Comparison of ENCODE assay signal across 17 cellular contexts in the genomic region with DNA sequence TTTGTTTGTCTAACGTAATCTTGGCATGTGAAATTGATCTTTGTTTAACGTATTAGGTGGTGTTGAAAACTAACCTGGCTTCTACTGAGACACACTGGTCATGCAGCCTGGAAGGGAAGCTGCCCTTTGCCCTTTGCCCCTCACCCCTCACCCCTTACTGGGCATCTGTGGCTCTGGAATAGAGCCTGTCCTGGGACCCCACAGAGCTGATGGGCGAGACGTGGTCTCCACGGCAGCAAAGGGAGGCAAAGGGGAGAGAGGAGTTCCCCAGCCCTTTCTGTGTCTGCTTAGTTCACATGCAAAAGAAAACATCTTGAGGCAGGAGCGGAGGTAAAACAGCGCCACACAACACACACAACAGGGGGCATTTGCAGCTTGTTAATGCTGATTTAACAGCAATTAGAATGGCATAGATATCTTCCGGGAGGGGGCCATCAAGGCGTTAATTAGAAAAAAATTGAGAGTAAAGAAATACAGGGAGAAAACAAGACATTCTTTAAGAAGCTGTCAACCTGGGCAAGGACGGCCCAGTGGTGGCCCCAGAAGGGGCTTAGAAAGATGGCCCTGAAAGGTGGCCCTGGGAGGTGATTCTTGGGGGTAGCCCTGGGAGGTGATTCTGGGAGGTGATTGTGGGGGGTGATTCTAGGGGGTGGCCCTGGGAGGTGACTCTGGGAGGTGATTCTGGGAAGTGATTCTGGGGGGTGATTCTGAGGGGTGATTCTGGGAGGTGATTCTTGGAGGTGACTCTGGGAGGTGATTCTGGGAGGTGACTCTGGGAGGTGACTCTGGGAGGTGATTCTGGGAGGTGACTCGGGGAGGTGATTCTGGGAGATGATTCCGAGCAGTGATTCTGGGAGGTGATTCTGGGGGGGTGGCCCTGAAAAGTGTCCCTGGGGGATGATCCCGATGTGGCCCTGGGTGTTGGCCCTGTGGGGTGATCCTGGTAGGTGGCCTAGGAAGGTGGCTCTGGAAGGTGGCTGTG. TPM values are rescaled to one million over a fixed set of nuclear protein-coding genes. Genes with fewer than 3 reads are reported as not detected.
"Had no signal": no experiment of that assay in that cellular context is flagged by ENCODE, and none has a peak within 500 bp of the region (broad histone marks: within the 10 kb centered on the region; RNA-seq: fewer than 3 reads in every experiment).

No MANE protein-coding gene starts in this region.

- DNase-seq: activated CD4-positive, alpha-beta memory T cell treated with anti-CD3 and anti-CD28 coated beads for 36 hours; activated CD4-positive, alpha-beta T cell treated with anti-CD3 and anti-CD28 coated beads for 36 hours; activated naive CD4-positive, alpha-beta T cell; activated naive CD8-positive, alpha-beta T cell treated with anti-CD3 and anti-CD28 coated beads for 36 hours; activated T-cell treated with anti-CD3 and anti-CD28 coated beads for 4 hours; amniotic stem cell; erythroblast; gastrocnemius medialis; stimulated activated naive B cell treated with anti-CD40 and anti-IgM and Interleukin-4, amounts not matched to agents 10 μg/mL and 1 μg/mL and 100 μg/mL, for 72 hours; transverse colon had no signal

- H3K27ac Mint-ChIP-seq: activated CD4-positive, alpha-beta memory T cell treated with anti-CD3 and anti-CD28 coated beads for 36 hours; activated CD4-positive, alpha-beta T cell treated with anti-CD3 and anti-CD28 coated beads for 36 hours; activated naive CD8-positive, alpha-beta T cell treated with anti-CD3 and anti-CD28 coated beads for 36 hours; activated T-helper 1 cell treated with anti-CD3 and anti-CD28 coated beads, Interleukin-12 subunit alpha, Interleukin-12 subunit beta, Interleukin-2, Interleukin-4 antibody, amounts not matched to agents 30 ng/mL and 10 ng/mL and 1 ng/mL, durations not matched to agents 14 hours and 24 hours and 36 hours; stimulated activated naive B cell treated with anti-CD40 and anti-IgM and Interleukin-4, amounts not matched to agents 10 μg/mL and 1 μg/mL and 100 μg/mL, for 72 hours; T-helper 1 cell treated with Interleukin-12 subunit alpha and Interleukin-12 subunit beta and Interleukin-4 antibody, amounts not matched to agents 30 μg/mL and 1 μg/mL, for 36 hours had no signal

- H3K4me1 Mint-ChIP-seq: activated CD4-positive, alpha-beta T cell treated with anti-CD3 and anti-CD28 coated beads for 36 hours; activated naive CD8-positive, alpha-beta T cell treated with anti-CD3 and anti-CD28 coated beads for 36 hours; stimulated activated naive B cell treated with anti-CD40 and anti-IgM and Interleukin-4, amounts not matched to agents 10 μg/mL and 1 μg/mL and 100 μg/mL, for 72 hours had no signal

- H3K4me3 Mint-ChIP-seq: activated CD4-positive, alpha-beta memory T cell treated with anti-CD3 and anti-CD28 coated beads for 36 hours; activated CD4-positive, alpha-beta T cell treated with anti-CD3 and anti-CD28 coated beads for 36 hours; activated naive CD8-positive, alpha-beta T cell treated with anti-CD3 and anti-CD28 coated beads for 36 hours; activated T-helper 1 cell treated with anti-CD3 and anti-CD28 coated beads, Interleukin-12 subunit alpha, Interleukin-12 subunit beta, Interleukin-2, Interleukin-4 antibody, amounts not matched to agents 30 ng/mL and 10 ng/mL and 1 ng/mL, durations not matched to agents 14 hours and 24 hours and 36 hours; stimulated activated naive B cell treated with anti-CD40 and anti-IgM and Interleukin-4, amounts not matched to agents 10 μg/mL and 1 μg/mL and 100 μg/mL, for 72 hours; T-helper 1 cell treated with Interleukin-12 subunit alpha and Interleukin-12 subunit beta and Interleukin-4 antibody, amounts not matched to agents 30 μg/mL and 1 μg/mL, for 36 hours had no signal

- ATAC-seq: activated CD4-positive, alpha-beta T cell treated with anti-CD3 and anti-CD28 coated beads for 36 hours; gastrocnemius medialis; left lobe of liver; stimulated activated naive B cell treated with anti-CD40 and anti-IgM and Interleukin-4, amounts not matched to agents 10 μg/mL and 1 μg/mL and 100 μg/mL, for 72 hours had no signal

- H3K9me3 ChIP-seq: transverse colon had no signal

- H3K36me3 Mint-ChIP-seq: activated CD4-positive, alpha-beta memory T cell treated with anti-CD3 and anti-CD28 coated beads for 36 hours; activated naive CD8-positive, alpha-beta T cell treated with anti-CD3 and anti-CD28 coated beads for 36 hours; stimulated activated naive B cell treated with anti-CD40 and anti-IgM and Interleukin-4, amounts not matched to agents 10 μg/mL and 1 μg/mL and 100 μg/mL, for 72 hours had no signal

- H3K9me3 Mint-ChIP-seq: activated CD4-positive, alpha-beta memory T cell treated with anti-CD3 and anti-CD28 coated beads for 36 hours; activated T-helper 1 cell treated with anti-CD3 and anti-CD28 coated beads, Interleukin-12 subunit alpha, Interleukin-12 subunit beta, Interleukin-2, Interleukin-4 antibody, amounts not matched to agents 30 ng/mL and 10 ng/mL and 1 ng/mL, durations not matched to agents 14 hours and 24 hours and 36 hours; T-helper 1 cell treated with Interleukin-12 subunit alpha and Interleukin-12 subunit beta and Interleukin-4 antibody, amounts not matched to agents 30 μg/mL and 1 μg/mL, for 36 hours had no signal

- H3K27me3 ChIP-seq: transverse colon had no signal

- H3K27ac ChIP-seq: dorsolateral prefrontal cortex, gastrocnemius medialis, transverse colon had no signal

- H3K36me3 ChIP-seq: gastrocnemius medialis, transverse colon had no signal

- H3K4me1 ChIP-seq: gastrocnemius medialis, transverse colon had no signal

- H3K4me3 ChIP-seq: dorsolateral prefrontal cortex, gastrocnemius medialis, transverse colon had no signal

RNA-seq across cellular contexts. Expression of gene DACT2, which starts 44.5 kb away (rescaled TPM):
- total RNA-seq: activated CD4-positive, alpha-beta memory T cell treated with anti-CD3 and anti-CD28 coated beads for 36 hours; activated naive CD8-positive, alpha-beta T cell treated with anti-CD3 and anti-CD28 coated beads for 36 hours; lung microvascular endothelial cell; myocyte; pulmonary artery endothelial cell had no signal
